1 cellular context compared by ENCODE assay signal in the genomic region with DNA sequence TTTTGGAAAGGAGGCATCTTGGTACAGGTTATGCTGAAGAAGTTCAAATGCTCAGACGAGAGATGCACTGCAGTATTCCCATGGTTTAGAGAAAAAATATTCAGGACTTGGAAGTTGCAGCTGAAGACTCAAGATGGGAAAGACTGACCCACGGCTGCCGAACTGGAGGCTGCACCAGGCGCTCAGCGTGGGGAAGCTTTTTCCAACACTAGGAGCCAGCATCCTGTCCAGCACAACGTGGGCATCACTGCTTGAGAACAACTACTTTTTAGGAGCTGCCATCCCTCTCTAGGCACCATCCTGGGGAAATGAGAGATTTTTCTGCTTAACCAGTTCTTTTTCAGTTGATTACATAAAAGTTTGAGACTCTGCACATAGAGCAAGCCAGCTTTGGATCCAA.
TF ChIP-seq lines count a peak whose summit lies in the region.

No MANE protein-coding gene starts in this region.

TF ChIP-seq in IMR-90, 13 proteins besides CTCF, POLR2A, EP300 and RAD21 (continued from another document):
- TF ChIP-seq, protein P1, sequence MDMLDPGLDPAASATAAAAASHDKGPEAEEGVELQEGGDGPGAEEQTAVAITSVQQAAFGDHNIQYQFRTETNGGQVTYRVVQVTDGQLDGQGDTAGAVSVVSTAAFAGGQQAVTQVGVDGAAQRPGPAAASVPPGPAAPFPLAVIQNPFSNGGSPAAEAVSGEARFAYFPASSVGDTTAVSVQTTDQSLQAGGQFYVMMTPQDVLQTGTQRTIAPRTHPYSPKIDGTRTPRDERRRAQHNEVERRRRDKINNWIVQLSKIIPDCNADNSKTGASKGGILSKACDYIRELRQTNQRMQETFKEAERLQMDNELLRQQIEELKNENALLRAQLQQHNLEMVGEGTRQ (IDR thresholded peaks at IDR 0.05; ENCODE audit: low read depth, low read length) = no peak
- no peak for TF ChIP-seq SMC3 (IDR thresholded peaks at IDR 0.05; ENCODE audit: low read depth, low read length)
- TF ChIP-seq MAFK (IDR thresholded peaks at IDR 0.05; ENCODE audit: low read depth, low read length) = no peak
- no peak for TF ChIP-seq RCOR1 (IDR thresholded peaks at IDR 0.05; ENCODE audit: insufficient replicate concordance, low read length)
- TF ChIP-seq RFX5 (IDR thresholded peaks at IDR 0.05; ENCODE audit: low read depth, low read length) = no peak
- no peak for TF ChIP-seq MAZ (IDR thresholded peaks at IDR 0.05; ENCODE audit: borderline replicate concordance, low read depth, low read length)
